In genomic region chr1:248305672-248306071, GRCh38 we compare ENCODE assay signal across 8 cellular contexts. TPM values are rescaled to one million over a fixed set of nuclear protein-coding genes. Genes with fewer than 3 reads are reported as not detected.
"Had no signal": no experiment of that assay in that cellular context is flagged by ENCODE, and none has a peak within 500 bp of the region (broad histone marks: within the 10 kb centered on the region; RNA-seq: fewer than 3 reads in every experiment).

No MANE protein-coding gene starts in this region.

RNA-seq across cellular contexts. Expression of gene OR2T12, which starts 2.4 kb away (rescaled TPM):
- total RNA-seq: M059J; NCI-H460; OCI-LY7; Peyer's patch; Right ventricle myocardium superior; SJSA1; T-cell; T-helper 1 cell treated with Interleukin-12 subunit alpha and Interleukin-12 subunit beta and Interleukin-4 antibody, amounts not matched to agents 30 ng/mL and 1 ng/mL, for 36 hours had no signal

RNA-seq across cellular contexts. Expression of gene OR2M7, which starts 18.7 kb away (rescaled TPM):
- total RNA-seq: M059J; NCI-H460; OCI-LY7; Peyer's patch; Right ventricle myocardium superior; SJSA1; T-cell; T-helper 1 cell treated with Interleukin-12 subunit alpha and Interleukin-12 subunit beta and Interleukin-4 antibody, amounts not matched to agents 30 ng/mL and 1 ng/mL, for 36 hours had no signal

RNA-seq across cellular contexts. Expression of gene OR2T33, which starts 27.9 kb away (rescaled TPM):
- total RNA-seq: M059J; NCI-H460; OCI-LY7; Peyer's patch; Right ventricle myocardium superior; SJSA1; T-cell; T-helper 1 cell treated with Interleukin-12 subunit alpha and Interleukin-12 subunit beta and Interleukin-4 antibody, amounts not matched to agents 30 ng/mL and 1 ng/mL, for 36 hours had no signal

RNA-seq across cellular contexts. Expression of gene OR14C36, which starts 42.9 kb away (rescaled TPM):
- total RNA-seq: M059J; NCI-H460; OCI-LY7; Peyer's patch; Right ventricle myocardium superior; SJSA1; T-cell; T-helper 1 cell treated with Interleukin-12 subunit alpha and Interleukin-12 subunit beta and Interleukin-4 antibody, amounts not matched to agents 30 ng/mL and 1 ng/mL, for 36 hours had no signal

RNA-seq across cellular contexts. Expression of gene OR2T4, which starts 55.8 kb away (rescaled TPM):
- total RNA-seq: M059J; NCI-H460; OCI-LY7; Peyer's patch; Right ventricle myocardium superior; SJSA1; T-cell; T-helper 1 cell treated with Interleukin-12 subunit alpha and Interleukin-12 subunit beta and Interleukin-4 antibody, amounts not matched to agents 30 ng/mL and 1 ng/mL, for 36 hours had no signal
